In the genomic region with DNA sequence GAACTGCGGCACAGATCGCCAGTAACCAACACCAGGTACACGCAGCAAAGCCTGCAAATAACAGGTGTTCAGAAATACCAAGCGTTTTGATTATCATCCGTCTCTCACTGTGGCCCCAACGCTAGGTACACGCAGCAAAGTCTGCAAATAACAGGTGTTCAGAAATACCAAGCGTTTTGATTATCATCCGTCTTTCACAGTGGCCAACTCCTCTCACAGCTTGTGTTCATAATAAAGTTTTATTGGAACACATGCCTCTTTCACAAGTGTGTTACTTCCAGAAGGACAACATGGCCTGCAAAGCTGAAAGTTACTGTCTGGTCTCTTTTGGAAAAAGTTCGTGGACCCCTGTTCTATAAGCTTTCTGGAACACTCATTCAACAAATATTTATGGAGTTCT, we compare ENCODE assay signal across 24 cellular contexts.
"Had no signal": no experiment of that assay in that cellular context is flagged by ENCODE, and none has a peak within 500 bp of the region (broad histone marks: within the 10 kb centered on the region; RNA-seq: fewer than 3 reads in every experiment).

No MANE protein-coding gene starts in this region.

- FAIRE-seq: astrocyte, islet of Langerhans had no signal

- DNase-seq: activated B cell treated with CpG ODN at 0.5 μM for 24 hours; activated CD4-positive, alpha-beta T cell treated with anti-CD3 and anti-CD28 coated beads for 36 hours; activated CD4-positive, alpha-beta T cell treated with anti-CD3 and anti-CD28 coated beads, Interleukin-2, amount 50 U/mL, for 4 hours; activated CD8-positive, alpha-beta memory T cell treated with anti-CD3 and anti-CD28 coated beads, Interleukin-2, amount 50 U/mL, for 4 hours; activated gamma-delta T cell treated with Interleukin-2 at 50 U/mL for 16 hours; activated naive CD4-positive, alpha-beta T cell treated with anti-CD3 and anti-CD28 coated beads, Interleukin-2, amount 50 U/mL, for 16 hours; activated T-cell treated with anti-CD3 and anti-CD28 coated beads, Interleukin-2, amount 50 U/mL, for 1 hour; amniotic stem cell; brain microvascular endothelial cell; central memory CD4-positive, alpha-beta T cell; esophagus squamous epithelium; foreskin melanocyte; left ventricle myocardium superior; psoas muscle; stimulated activated naive CD4-positive, alpha-beta T cell; T-cell; upper lobe of right lung had no signal

- H3K27me3 ChIP-seq: brain microvascular endothelial cell, esophagus squamous epithelium, neutrophil, ovary, suprapubic skin, tibial artery, upper lobe of right lung had no signal

- H3K4me3 ChIP-seq: esophagus squamous epithelium, ovary, psoas muscle, suprapubic skin, tibial artery, upper lobe of right lung had no signal

- H3K9me3 ChIP-seq: esophagus squamous epithelium, neutrophil, ovary, psoas muscle, suprapubic skin, tibial artery, upper lobe of right lung had no signal

- H3K36me3 ChIP-seq: ovary, upper lobe of right lung had no signal

- H3K27ac ChIP-seq: brain microvascular endothelial cell, epithelial cell of prostate, esophagus squamous epithelium, neutrophil, ovary, psoas muscle, suprapubic skin, tibial artery, upper lobe of right lung had no signal
